Comparison of ENCODE assay signal across 29 cellular contexts in the genomic region with DNA sequence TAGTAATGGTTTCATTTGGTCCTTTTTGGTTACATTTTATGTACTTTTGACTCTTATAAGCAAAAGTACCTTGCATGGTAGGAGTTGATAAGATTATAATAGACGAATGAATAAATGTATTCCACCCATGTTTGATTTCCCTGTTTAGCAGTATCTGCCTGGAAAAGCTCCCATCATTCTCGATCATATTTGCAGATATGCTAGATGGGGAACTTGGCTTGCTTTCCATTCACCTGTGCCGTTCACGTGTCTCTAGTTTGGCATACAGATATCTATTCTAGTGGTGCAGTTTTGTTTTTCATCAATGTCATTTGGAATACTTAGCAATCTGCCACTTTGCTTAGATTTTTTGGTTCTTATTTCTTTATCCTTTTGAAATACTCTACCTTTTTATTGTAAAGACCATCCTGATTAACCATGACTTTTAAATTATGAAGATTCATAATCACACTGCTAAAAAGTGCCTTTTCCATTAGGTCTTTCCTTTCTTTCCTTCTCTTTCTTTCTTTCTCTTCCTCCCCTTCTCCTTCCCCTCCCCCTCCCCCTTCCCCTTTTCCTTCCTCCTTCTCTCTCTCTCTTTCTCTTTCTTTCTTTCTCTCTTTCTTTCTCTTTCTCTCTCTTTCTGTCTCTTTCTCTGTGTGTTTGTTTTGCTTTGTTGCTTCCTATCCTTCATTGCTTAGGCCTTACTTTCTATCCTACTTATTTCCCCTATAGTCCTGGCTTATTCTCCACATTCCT.
"Had no signal": no experiment of that assay in that cellular context is flagged by ENCODE, and none has a peak within 500 bp of the region (broad histone marks: within the 10 kb centered on the region; RNA-seq: fewer than 3 reads in every experiment).

No MANE protein-coding gene starts in this region.

- H3K4me1 Mint-ChIP-seq: activated naive CD4-positive, alpha-beta T cell treated with anti-CD3 and anti-CD28 coated beads, Interleukin-2, amount 10 ng/mL, durations not matched to agents 7 days and 5 days had no signal

- H3K4me3 Mint-ChIP-seq: activated CD8-positive, alpha-beta T cell treated with anti-CD3 and anti-CD28 coated beads for 36 hours; activated naive CD4-positive, alpha-beta T cell treated with anti-CD3 and anti-CD28 coated beads, Interleukin-2, amount 10 ng/mL, durations not matched to agents 7 days and 5 days; activated naive CD8-positive, alpha-beta T cell treated with anti-CD3 and anti-CD28 coated beads for 36 hours; activated T-cell treated with anti-CD3 and anti-CD28 coated beads, Interleukin-2, amount 50 U/mL, for 72 hours; T-cell had no signal

- FAIRE-seq: TTC549 had no signal

- H3K36me3 ChIP-seq: brain microvascular endothelial cell, cardiac muscle cell, WERI-Rb-1 had no signal

- H3K27ac Mint-ChIP-seq: activated CD8-positive, alpha-beta T cell treated with anti-CD3 and anti-CD28 coated beads for 36 hours; activated naive CD4-positive, alpha-beta T cell treated with anti-CD3 and anti-CD28 coated beads, Interleukin-2, amount 10 ng/mL, durations not matched to agents 7 days and 5 days; activated naive CD8-positive, alpha-beta T cell treated with anti-CD3 and anti-CD28 coated beads for 36 hours; activated T-cell treated with anti-CD3 and anti-CD28 coated beads, Interleukin-2, amount 50 U/mL, for 72 hours; activated T-helper 2 cell treated with anti-CD3 and anti-CD28 coated beads, Interferon-gamma antibody, Interleukin-2, Interleukin-4, amounts not matched to agents 10 μg/mL and 5 μg/mL and 100 μg/mL, durations not matched to agents 14 hours and 24 hours and 36 hours; T-cell had no signal

- H3K27ac ChIP-seq: brain microvascular endothelial cell, SK-N-MC, WERI-Rb-1 had no signal

- ATAC-seq: activated CD4-positive, CD25-positive, alpha-beta regulatory T cell treated with anti-CD3 and anti-CD28 coated beads, Interleukin-2, amount 50 U/mL, for 24 hours; activated CD8-positive, alpha-beta T cell treated with anti-CD3 and anti-CD28 coated beads for 36 hours; activated T-cell treated with anti-CD3 and anti-CD28 coated beads, Interleukin-2, amount 50 U/mL, for 72 hours; Panc1; Right ventricle myocardium inferior; T-cell had no signal

- H3K4me3 ChIP-seq: cardiac muscle cell, SK-N-MC had no signal

- DNase-seq: activated CD4-positive, alpha-beta T cell treated with anti-CD3 and anti-CD28 coated beads for 4 hours; activated CD8-positive, alpha-beta memory T cell treated with anti-CD3 and anti-CD28 coated beads, Interleukin-2, amount 50 U/mL, for 4 hours; activated CD8-positive, alpha-beta T cell treated with anti-CD3 and anti-CD28 coated beads for 36 hours; activated gamma-delta T cell treated with Interleukin-2 at 50 U/mL for 16 hours; activated naive CD4-positive, alpha-beta T cell treated with anti-CD3 and anti-CD28 coated beads, Interleukin-2, amount 10 ng/mL, durations not matched to agents 7 days and 5 days; activated naive CD8-positive, alpha-beta T cell treated with anti-CD3 and anti-CD28 coated beads for 36 hours; activated T-cell treated with anti-CD3 and anti-CD28 coated beads, Interleukin-2, amount 50 U/mL, for 72 hours; brain microvascular endothelial cell; Kasumi-1; NCI-H1048; NCI-H146; NCI-H187 treated with DMSO at 0.1 percent for 48 hours; NCI-H2081 treated with DMSO at 0.1 percent for 48 hours; NCI-H446; NCI-H524; NK-92 treated with Interleukin-12 subunit alpha and Interleukin-12 subunit beta, amount 100 ng/mL, for 24 hours; OCI-M1; RPMI8226; T-cell; T-helper 2 cell; T1000; WERI-Rb-1 had no signal

- H3K27me3 ChIP-seq: brain microvascular endothelial cell, cardiac muscle cell had no signal

- H3K36me3 Mint-ChIP-seq: activated naive CD4-positive, alpha-beta T cell treated with anti-CD3 and anti-CD28 coated beads, Interleukin-2, amount 10 ng/mL, durations not matched to agents 7 days and 5 days; activated naive CD8-positive, alpha-beta T cell treated with anti-CD3 and anti-CD28 coated beads for 36 hours had no signal

- H3K9me3 Mint-ChIP-seq: activated CD8-positive, alpha-beta T cell treated with anti-CD3 and anti-CD28 coated beads for 36 hours; activated naive CD4-positive, alpha-beta T cell treated with anti-CD3 and anti-CD28 coated beads, Interleukin-2, amount 10 ng/mL, durations not matched to agents 7 days and 5 days; activated naive CD8-positive, alpha-beta T cell treated with anti-CD3 and anti-CD28 coated beads for 36 hours; activated T-cell treated with anti-CD3 and anti-CD28 coated beads, Interleukin-2, amount 50 U/mL, for 72 hours; activated T-helper 2 cell treated with anti-CD3 and anti-CD28 coated beads, Interferon-gamma antibody, Interleukin-2, Interleukin-4, amounts not matched to agents 10 μg/mL and 5 μg/mL and 100 μg/mL, durations not matched to agents 14 hours and 24 hours and 36 hours; T-cell had no signal

- H3K27me3 Mint-ChIP-seq: activated CD8-positive, alpha-beta T cell treated with anti-CD3 and anti-CD28 coated beads for 36 hours; activated naive CD8-positive, alpha-beta T cell treated with anti-CD3 and anti-CD28 coated beads for 36 hours; T-cell had no signal
